15 cellular contexts compared by ENCODE assay signal in genomic region chr1:88175631-88176226, GRCh38.
DNase-seq lines count a peak whose midpoint lies in the region; ATAC-seq and TF ChIP-seq lines count a peak whose summit lies in the region.
"Had no signal": no experiment of that assay in that cellular context is flagged by ENCODE, and none has a peak within 500 bp of the region (broad histone marks: within the 10 kb centered on the region; RNA-seq: fewer than 3 reads in every experiment).

No MANE protein-coding gene starts in this region.

- peak; percentile 1 for DNase-seq in H4 (ENCODE audit: low spot score)
- no peak for DNase-seq in WTC11 (ENCODE audit: low spot score)
- DNase-seq in hepatocyte (ENCODE audit: low spot score), result peak; percentile 64
- peak in 1 of 2 donors; percentile 19 for DNase-seq in trophoblast cell
- no peak for DNase-seq in activated CD8-positive, alpha-beta memory T cell treated with anti-CD3 and anti-CD28 coated beads, Interleukin-2, amount 50 U/mL, for 48 hours
- DNase-seq in HCEC 1CT, result no peak
- DNase-seq: NCI-H446; psoas muscle; stimulated activated CD4-positive, alpha-beta T cell treated with anti-CD3 and anti-CD28 coated beads, Interleukin-4, amount 100 ng/mL, for 4 hours; stomach had no signal

- H3K79me2 ChIP-seq in hepatocyte (no peaks in the 10 kb centered on the region), trophoblast cell (ENCODE audit: control insufficient read depth, insufficient read depth, low read length, poor library complexity) (peaks cover 2% of the 10 kb centered on the region)

- no peak overlapping the region for H3K4me3 Mint-ChIP-seq in WTC11
- H3K4me3 Mint-ChIP-seq in stimulated activated memory B cell treated with anti-CD40 and anti-IgM and Interleukin-4, amounts not matched to agents 10 μg/mL and 1 μg/mL and 100 μg/mL, for 72 hours, result no peak overlapping the region

- peaks cover 16% of the 10 kb centered on the region for H3K4me1 Mint-ChIP-seq in WTC11
- no peaks in the 10 kb centered on the region for H3K4me1 Mint-ChIP-seq in stimulated activated memory B cell treated with anti-CD40 and anti-IgM and Interleukin-4, amounts not matched to agents 10 μg/mL and 1 μg/mL and 100 μg/mL, for 72 hours

- no peak overlapping the region for H3K4ac ChIP-seq in trophoblast cell (ENCODE audit: low read depth, low read length)

- H3K27ac ChIP-seq in hepatocyte, result peak overlapping the region; percentile 63
- peak overlapping the region; percentile 96 for H3K27ac ChIP-seq in trophoblast cell (ENCODE audit: low read depth, low read length)
- H3K27ac ChIP-seq: BLaER1 treated with 17β-estradiol and CSF1 and Interleukin-3, amounts not matched to agents 10 nM and 100 nM; gastroesophageal sphincter; psoas muscle; stomach had no signal

- WGBS in hepatocyte (ENCODE audit: low lambda C conversion rate, missing lambda C conversion rate), result 36% methylated on average over 10 of the region's 10 CpGs
- no CpG with 5 or more reads among the region's 10 CpGs for WGBS in trophoblast cell (ENCODE audit: extremely low coverage, insufficient coverage, insufficient read length)

- POLR2A ChIA-PET in WTC11 (lab: Charles Lee), result no interaction called here

- peak overlapping the region; percentile 40 for H2BK120ac ChIP-seq in trophoblast cell (ENCODE audit: insufficient read depth, low read length, poor library complexity)

- no peak overlapping the region for H2BK5ac ChIP-seq in trophoblast cell (ENCODE audit: low read depth, low read length, poor library complexity)

- no peaks in the 10 kb centered on the region for H3K9me3 Mint-ChIP-seq in WTC11
- no peaks in the 10 kb centered on the region for H3K9me3 Mint-ChIP-seq in stimulated activated memory B cell treated with anti-CD40 and anti-IgM and Interleukin-4, amounts not matched to agents 10 μg/mL and 1 μg/mL and 100 μg/mL, for 72 hours
- H3K9me3 Mint-ChIP-seq: activated naive CD4-positive, alpha-beta T cell treated with anti-CD3 and anti-CD28 coated beads, Interleukin-2, amount 50 U/mL, for 72 hours had no signal

- no peak overlapping the region for H3K23ac ChIP-seq in trophoblast cell (ENCODE audit: low read length)

- peaks cover 11% of the 10 kb centered on the region for H3K79me1 ChIP-seq in trophoblast cell (ENCODE audit: low read length)

- H3K27ac Mint-ChIP-seq in WTC11, result no peak overlapping the region
- H3K27ac Mint-ChIP-seq in stimulated activated memory B cell treated with anti-CD40 and anti-IgM and Interleukin-4, amounts not matched to agents 10 μg/mL and 1 μg/mL and 100 μg/mL, for 72 hours, result no peak overlapping the region
- H3K27ac Mint-ChIP-seq: activated naive CD4-positive, alpha-beta T cell treated with anti-CD3 and anti-CD28 coated beads, Interleukin-2, amount 50 U/mL, for 72 hours had no signal

- TF ChIP-seq CTCF in WTC11 (IDR thresholded peaks at IDR 0.05) (no peak), hepatocyte (IDR thresholded peaks at IDR 0.05; ENCODE audit: poor library complexity) (no peak)

- H3K36me3 ChIP-seq in hepatocyte (replicated peaks; ENCODE audit: insufficient read depth, low read depth) (no peaks in the 10 kb centered on the region), trophoblast cell (ENCODE audit: control insufficient read depth in 1 of 2, insufficient read depth in 2 of 2, low read length in 2 of 2) (no peaks in the 10 kb centered on the region)
- H3K36me3 ChIP-seq: BLaER1 treated with 17β-estradiol and CSF1 and Interleukin-3, amounts not matched to agents 10 nM and 100 nM; gastroesophageal sphincter; stomach had no signal

- H2AFZ ChIP-seq in hepatocyte (no peak overlapping the region), trophoblast cell (ENCODE audit: insufficient read depth, low read length, poor library complexity) (no peak overlapping the region)

- CTCF ChIA-PET in WTC11 (lab: Charles Lee), result interaction anchor here (0.7 kb wide), 1 partner anchor 374 kb away, joined by 3 read pairs; no protein-coding TSS in a partner anchor

- no peaks in the 10 kb centered on the region for H3K9me2 ChIP-seq in hepatocyte (replicated peaks; ENCODE audit: insufficient read depth)

- H3K4me1 ChIP-seq in hepatocyte (ENCODE audit: insufficient read depth) (peaks cover 35% of the 10 kb centered on the region), trophoblast cell (ENCODE audit: control insufficient read depth in 1 of 2, insufficient read depth in 2 of 2, low read length in 2 of 2) (peaks cover 5 to 8% of the 10 kb centered on the region in 2 experiments)
- H3K4me1 ChIP-seq: BLaER1 treated with 17β-estradiol and CSF1 and Interleukin-3, amounts not matched to agents 10 nM and 100 nM; gastroesophageal sphincter; psoas muscle had no signal

- H3K14ac ChIP-seq in trophoblast cell (ENCODE audit: low read length), result no peak overlapping the region

- H3K27me3 ChIP-seq in hepatocyte, result no peaks in the 10 kb centered on the region
- H3K27me3 ChIP-seq in trophoblast cell (ENCODE audit: insufficient read depth, low read length), result no peaks in the 10 kb centered on the region
- H3K27me3 ChIP-seq: BLaER1 treated with 17β-estradiol and CSF1 and Interleukin-3, amounts not matched to agents 10 nM and 100 nM; gastroesophageal sphincter had no signal

- no peak overlapping the region for H3K9ac ChIP-seq in trophoblast cell (ENCODE audit: low read length)
- H3K9ac ChIP-seq: BLaER1 treated with 17β-estradiol and CSF1 and Interleukin-3, amounts not matched to agents 10 nM and 100 nM had no signal

- H3K9me3 ChIP-seq in hepatocyte (ENCODE audit: low read depth) (no peaks in the 10 kb centered on the region), trophoblast cell (ENCODE audit: insufficient read depth, low read depth, low read length) (no peaks in the 10 kb centered on the region)
- H3K9me3 ChIP-seq: BLaER1 treated with 17β-estradiol and CSF1 and Interleukin-3, amounts not matched to agents 10 nM and 100 nM; gastroesophageal sphincter; psoas muscle; stomach had no signal

- H4K12ac ChIP-seq in trophoblast cell (ENCODE audit: low read depth, low read length), result no peak overlapping the region

- no peaks in the 10 kb centered on the region for H3K36me3 Mint-ChIP-seq in WTC11
- no peaks in the 10 kb centered on the region for H3K36me3 Mint-ChIP-seq in stimulated activated memory B cell treated with anti-CD40 and anti-IgM and Interleukin-4, amounts not matched to agents 10 μg/mL and 1 μg/mL and 100 μg/mL, for 72 hours
- H3K36me3 Mint-ChIP-seq: activated naive CD4-positive, alpha-beta T cell treated with anti-CD3 and anti-CD28 coated beads, Interleukin-2, amount 50 U/mL, for 72 hours had no signal

- no peak overlapping the region for H2AK5ac ChIP-seq in trophoblast cell (ENCODE audit: low read length)

- no peak overlapping the region for H2BK12ac ChIP-seq in trophoblast cell (ENCODE audit: low read length)

- H4K20me1 ChIP-seq in hepatocyte (ENCODE audit: insufficient read depth, poor library complexity, severe bottlenecking), result no peaks in the 10 kb centered on the region
- H4K20me1 ChIP-seq: BLaER1 treated with 17β-estradiol and CSF1 and Interleukin-3, amounts not matched to agents 10 nM and 100 nM had no signal

- no peak overlapping the region for H4K8ac ChIP-seq in trophoblast cell (ENCODE audit: low read depth, low read length)

- H3K4me2 ChIP-seq in hepatocyte, result peak overlapping the region; percentile 66
- H3K4me2 ChIP-seq in trophoblast cell (ENCODE audit: low read length), result peak overlapping the region; percentile 43
- H3K4me2 ChIP-seq: BLaER1 treated with 17β-estradiol and CSF1 and Interleukin-3, amounts not matched to agents 10 nM and 100 nM had no signal

- peak overlapping the region; percentile 38 for H4K91ac ChIP-seq in trophoblast cell (ENCODE audit: low read depth, low read length)

- H3K4me3 ChIP-seq in hepatocyte, result no peak overlapping the region
- no peak overlapping the region for H3K4me3 ChIP-seq in trophoblast cell (ENCODE audit: low read depth, low read length)
- H3K4me3 ChIP-seq: BLaER1 treated with 17β-estradiol and CSF1 and Interleukin-3, amounts not matched to agents 10 nM and 100 nM; gastroesophageal sphincter; psoas muscle; stomach had no signal

- no peaks in the 10 kb centered on the region for H3K27me3 Mint-ChIP-seq in WTC11 (ENCODE audit: low read depth)
- peaks cover 16% of the 10 kb centered on the region for H3K27me3 Mint-ChIP-seq in stimulated activated memory B cell treated with anti-CD40 and anti-IgM and Interleukin-4, amounts not matched to agents 10 μg/mL and 1 μg/mL and 100 μg/mL, for 72 hours

- no peak for ATAC-seq in WTC11
- no peak for ATAC-seq in HG02798 (IDR thresholded peaks at IDR 0.05; ENCODE audit: poor library complexity, unreplicated experiment)
- no peak for ATAC-seq in stimulated activated memory B cell treated with anti-CD40 and anti-IgM and Interleukin-4, amounts not matched to agents 10 μg/mL and 1 μg/mL and 100 μg/mL, for 72 hours
- ATAC-seq: activated naive CD4-positive, alpha-beta T cell treated with anti-CD3 and anti-CD28 coated beads, Interleukin-2, amount 50 U/mL, for 72 hours; gastroesophageal sphincter; psoas muscle had no signal

- H3K18ac ChIP-seq in trophoblast cell (ENCODE audit: low read length), result no peak overlapping the region

TF ChIP-seq in WTC11, 78 proteins besides CTCF, POLR2A, EP300 and RAD21 (continues in another document):
- TF ChIP-seq TEAD1 (CRISPR knock-in tag; IDR thresholded peaks at IDR 0.05), result no peak
- no peak for TF ChIP-seq ELF4 (CRISPR knock-in tag; IDR thresholded peaks at IDR 0.05; ENCODE audit: low read depth)
- TF ChIP-seq GABPB1 (CRISPR knock-in tag; IDR thresholded peaks at IDR 0.05), result peak; percentile 81
- no peak for TF ChIP-seq USF2 (CRISPR knock-in tag; IDR thresholded peaks at IDR 0.05)

Comparison
In these comparisons a context has a peak if more than half of its experiments do, and no peak if none do; other contexts are left out.
1. DNase-seq: peak in H4 (single experiment) and hepatocyte (single experiment); none in WTC11 (single experiment), activated CD8-positive, alpha-beta memory T cell treated with anti-CD3 and anti-CD28 coated beads, Interleukin-2, amount 50 U/mL, for 48 hours (single experiment) and HCEC 1CT (single experiment).